18 cellular contexts compared by ENCODE assay signal in the genomic region with DNA sequence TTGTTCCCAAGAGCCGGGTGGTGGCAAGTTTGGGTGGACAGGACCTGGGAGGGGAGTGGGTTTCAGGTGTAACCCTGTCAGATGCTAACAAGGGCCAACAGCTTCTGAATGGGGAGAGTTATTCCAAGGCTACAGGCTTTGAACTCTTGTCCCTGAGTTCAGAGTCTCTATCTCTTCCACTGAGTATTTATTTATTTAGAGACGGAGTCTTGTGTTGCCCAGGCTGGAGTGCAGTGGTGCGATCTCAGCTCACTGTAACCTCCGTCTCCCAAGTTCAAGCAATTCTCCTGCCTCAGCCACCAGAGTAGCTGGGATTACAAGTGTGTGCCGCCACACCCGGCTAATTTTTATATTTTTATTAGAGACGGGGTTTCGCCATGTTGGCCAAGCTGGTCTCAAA. TPM values are rescaled to one million over a fixed set of nuclear protein-coding genes. Genes with fewer than 3 reads are reported as not detected.
"Had no signal": no experiment of that assay in that cellular context is flagged by ENCODE, and none has a peak within 500 bp of the region (broad histone marks: within the 10 kb centered on the region; RNA-seq: fewer than 3 reads in every experiment).

No MANE protein-coding gene starts in this region.

- H3K4me3 Mint-ChIP-seq: stimulated activated naive CD8-positive, alpha-beta T cell treated with anti-CD3 and anti-CD28 coated beads, Interleukin-15, amount 100 ng/mL, for 72 hours; T-cell had no signal

- ATAC-seq: foreskin keratinocyte; left cardiac atrium; SK-N-SH treated with all-trans-retinoic acid at 6 μM for 48 hours; stimulated activated naive CD8-positive, alpha-beta T cell treated with anti-CD3 and anti-CD28 coated beads, Interleukin-15, amount 100 ng/mL, for 72 hours; T-cell had no signal

- H3K4me3 ChIP-seq: ascending aorta, hepatocyte, lung, prostate gland, right atrium auricular region, upper lobe of left lung had no signal

- H3K27me3 ChIP-seq: ascending aorta, foreskin keratinocyte, hepatocyte, right atrium auricular region, upper lobe of left lung had no signal

- H3K9me3 ChIP-seq: ascending aorta, prostate gland, right atrium auricular region, upper lobe of left lung had no signal

- H3K27me3 Mint-ChIP-seq: stimulated activated naive CD8-positive, alpha-beta T cell treated with anti-CD3 and anti-CD28 coated beads, Interleukin-15, amount 100 ng/mL, for 72 hours; T-cell had no signal

- H3K36me3 ChIP-seq: prostate gland had no signal

- H2AFZ ChIP-seq: hepatocyte had no signal

- H3K27ac Mint-ChIP-seq: stimulated activated naive CD8-positive, alpha-beta T cell treated with anti-CD3 and anti-CD28 coated beads, Interleukin-15, amount 100 ng/mL, for 72 hours had no signal

- H3K9me3 Mint-ChIP-seq: stimulated activated naive CD8-positive, alpha-beta T cell treated with anti-CD3 and anti-CD28 coated beads, Interleukin-15, amount 100 ng/mL, for 72 hours; T-cell had no signal

- DNase-seq: activated CD4-positive, alpha-beta T cell treated with anti-CD3 and anti-CD28 coated beads, Interleukin-2, amount 50 U/mL, for 1 hour; activated naive CD4-positive, alpha-beta T cell; effector memory CD4-positive, alpha-beta T cell; foreskin keratinocyte; left cardiac atrium; midbrain; stimulated activated naive CD8-positive, alpha-beta T cell treated with anti-CD3 and anti-CD28 coated beads, Interleukin-15, amount 100 ng/mL, for 72 hours; T-cell; T-helper 9 cell; upper lobe of left lung had no signal

- H3K27ac ChIP-seq: ascending aorta, epithelial cell of prostate, foreskin keratinocyte, hepatocyte, prostate gland, right atrium auricular region had no signal

- H3K4me2 ChIP-seq: hepatocyte had no signal

RNA-seq across cellular contexts. Expression of gene STX1B, which starts 55.4 kb away (rescaled TPM):
- total RNA-seq: skeletal muscle tissue had no signal
